In the genomic region with DNA sequence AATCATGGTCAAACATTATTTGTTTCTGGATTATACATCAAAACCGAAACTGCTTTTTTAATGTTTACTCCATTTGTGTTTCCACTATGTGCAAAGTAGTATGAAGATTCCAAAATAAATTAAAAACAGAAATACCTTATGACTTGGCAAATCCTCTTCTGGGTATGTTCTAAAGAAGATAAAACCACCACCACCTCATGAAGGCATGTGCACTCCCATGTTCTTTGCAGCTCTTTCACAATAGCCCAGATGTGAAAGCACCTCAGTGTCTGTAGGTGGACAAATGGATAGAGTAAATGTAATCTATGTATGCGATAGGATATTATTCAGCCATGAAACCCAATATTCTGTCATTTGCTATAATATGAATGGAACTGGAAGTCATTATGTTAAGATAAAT, we compare ENCODE assay signal across 22 cellular contexts.
DNase-seq lines count a peak whose midpoint lies in the region; ATAC-seq and TF ChIP-seq lines count a peak whose summit lies in the region.
"Had no signal": no experiment of that assay in that cellular context is flagged by ENCODE, and none has a peak within 500 bp of the region (broad histone marks: within the 10 kb centered on the region; RNA-seq: fewer than 3 reads in every experiment).

No MANE protein-coding gene starts in this region.

- peak overlapping the region; percentile 70 for H3K27ac Mint-ChIP-seq in activated CD8-positive, alpha-beta T cell treated with anti-CD3 and anti-CD28 coated beads for 36 hours
- no peak overlapping the region for H3K27ac Mint-ChIP-seq in activated CD8-positive, alpha-beta T cell treated with anti-CD3 and anti-CD28 coated beads, Interleukin-2, amount 10 ng/mL, durations not matched to agents 7 days and 5 days
- H3K27ac Mint-ChIP-seq in stimulated activated naive CD8-positive, alpha-beta T cell treated with anti-CD3 and anti-CD28 coated beads, Interleukin-15, amount 100 ng/mL, for 72 hours = no peak overlapping the region
- H3K27ac Mint-ChIP-seq in activated T-helper 2 cell treated with anti-CD3 and anti-CD28 coated beads, Interferon-gamma antibody, Interleukin-2, Interleukin-4, amounts not matched to agents 10 μg/mL and 5 μg/mL and 100 μg/mL, durations not matched to agents 14 hours and 24 hours and 36 hours = peak overlapping the region; percentile 18
- H3K27ac Mint-ChIP-seq: CD4-positive, alpha-beta T cell; HFFc6 had no signal

- TF ChIP-seq CTCF in activated CD8-positive, alpha-beta T cell treated with anti-CD3 and anti-CD28 coated beads for 36 hours (IDR thresholded peaks at IDR 0.05) = no peak

- CTCF ChIA-PET in activated CD8-positive, alpha-beta T cell treated with anti-CD3 and anti-CD28 coated beads for 36 hours (lab: Charles Lee) = interaction anchor here (1.2 to 3.5 kb wide), 2 partner anchors 8 to 347 kb away, joined by 5 to 14 read pairs; no protein-coding TSS in a partner anchor
- CTCF ChIA-PET in activated CD8-positive, alpha-beta T cell treated with anti-CD3 and anti-CD28 coated beads, Interleukin-2, amount 10 ng/mL, durations not matched to agents 7 days and 5 days (lab: Charles Lee) = no interaction called here

- peaks cover 13% of the 10 kb centered on the region for H3K27me3 Mint-ChIP-seq in activated CD8-positive, alpha-beta T cell treated with anti-CD3 and anti-CD28 coated beads for 36 hours
- H3K27me3 Mint-ChIP-seq in activated CD8-positive, alpha-beta T cell treated with anti-CD3 and anti-CD28 coated beads, Interleukin-2, amount 10 ng/mL, durations not matched to agents 7 days and 5 days (ENCODE audit: low read depth) = peaks cover 37% of the 10 kb centered on the region
- peaks cover 43% of the 10 kb centered on the region for H3K27me3 Mint-ChIP-seq in stimulated activated naive CD8-positive, alpha-beta T cell treated with anti-CD3 and anti-CD28 coated beads, Interleukin-15, amount 100 ng/mL, for 72 hours
- peaks cover 21% of the 10 kb centered on the region for H3K27me3 Mint-ChIP-seq in activated T-helper 2 cell treated with anti-CD3 and anti-CD28 coated beads, Interferon-gamma antibody, Interleukin-2, Interleukin-4, amounts not matched to agents 10 μg/mL and 5 μg/mL and 100 μg/mL, durations not matched to agents 14 hours and 24 hours and 36 hours (ENCODE audit: low read depth)

- no peaks in the 10 kb centered on the region for H3K9me3 Mint-ChIP-seq in activated CD8-positive, alpha-beta T cell treated with anti-CD3 and anti-CD28 coated beads for 36 hours
- H3K9me3 Mint-ChIP-seq in activated CD8-positive, alpha-beta T cell treated with anti-CD3 and anti-CD28 coated beads, Interleukin-2, amount 10 ng/mL, durations not matched to agents 7 days and 5 days (ENCODE audit: insufficient read depth) = no peaks in the 10 kb centered on the region
- no peaks in the 10 kb centered on the region for H3K9me3 Mint-ChIP-seq in stimulated activated naive CD8-positive, alpha-beta T cell treated with anti-CD3 and anti-CD28 coated beads, Interleukin-15, amount 100 ng/mL, for 72 hours
- no peaks in the 10 kb centered on the region for H3K9me3 Mint-ChIP-seq in activated T-helper 2 cell treated with anti-CD3 and anti-CD28 coated beads, Interferon-gamma antibody, Interleukin-2, Interleukin-4, amounts not matched to agents 10 μg/mL and 5 μg/mL and 100 μg/mL, durations not matched to agents 14 hours and 24 hours and 36 hours
- H3K9me3 Mint-ChIP-seq: CD4-positive, alpha-beta T cell had no signal

- peaks cover 21% of the 10 kb centered on the region for H3K4me1 Mint-ChIP-seq in activated CD8-positive, alpha-beta T cell treated with anti-CD3 and anti-CD28 coated beads for 36 hours (ENCODE audit: low read depth)
- peaks cover 10% of the 10 kb centered on the region for H3K4me1 Mint-ChIP-seq in activated CD8-positive, alpha-beta T cell treated with anti-CD3 and anti-CD28 coated beads, Interleukin-2, amount 10 ng/mL, durations not matched to agents 7 days and 5 days (ENCODE audit: low read depth)
- H3K4me1 Mint-ChIP-seq in stimulated activated naive CD8-positive, alpha-beta T cell treated with anti-CD3 and anti-CD28 coated beads, Interleukin-15, amount 100 ng/mL, for 72 hours = peaks cover 23% of the 10 kb centered on the region
- peaks cover 17% of the 10 kb centered on the region for H3K4me1 Mint-ChIP-seq in activated T-helper 2 cell treated with anti-CD3 and anti-CD28 coated beads, Interferon-gamma antibody, Interleukin-2, Interleukin-4, amounts not matched to agents 10 μg/mL and 5 μg/mL and 100 μg/mL, durations not matched to agents 14 hours and 24 hours and 36 hours (ENCODE audit: low read depth)

- intact Hi-C loops in activated CD8-positive, alpha-beta T cell treated with anti-CD3 and anti-CD28 coated beads for 36 hours (cut with micrococcal nuclease) = no loop called here
- intact Hi-C loops in activated T-helper 2 cell treated with anti-CD3 and anti-CD28 coated beads, Interferon-gamma antibody, Interleukin-2, Interleukin-4, amounts not matched to agents 10 μg/mL and 5 μg/mL and 100 μg/mL, durations not matched to agents 14 hours and 24 hours and 36 hours (cut with micrococcal nuclease) = no loop called here

- DNase-seq in activated CD8-positive, alpha-beta T cell treated with anti-CD3 and anti-CD28 coated beads for 36 hours = no peak
- no peak for DNase-seq in activated CD8-positive, alpha-beta T cell treated with anti-CD3 and anti-CD28 coated beads, Interleukin-2, amount 10 ng/mL, durations not matched to agents 7 days and 5 days
- DNase-seq in stimulated activated naive CD8-positive, alpha-beta T cell treated with anti-CD3 and anti-CD28 coated beads, Interleukin-15, amount 100 ng/mL, for 72 hours = no peak
- no peak for DNase-seq in stimulated activated naive CD8-positive, alpha-beta T cell treated with anti-CD3 and anti-CD28 coated beads, Interleukin-15, Interleukin-2, amounts not matched to agents 100 U/mL and 50 U/mL, for 24 hours
- no peak for DNase-seq in activated T-helper 2 cell treated with anti-CD3 and anti-CD28 coated beads, Interferon-gamma antibody, Interleukin-2, Interleukin-4, amounts not matched to agents 10 μg/mL and 5 μg/mL and 100 μg/mL, durations not matched to agents 14 hours and 24 hours and 36 hours (ENCODE audit: low spot score)
- no peak for DNase-seq in cortex of kidney (lab: John Stamatoyannopoulos, UW)
- DNase-seq in activated CD8-positive, alpha-beta memory T cell treated with anti-CD3 and anti-CD28 coated beads, Interleukin-2, amount 50 U/mL, for 48 hours = no peak
- DNase-seq in activated CD8-positive, alpha-beta memory T cell treated with anti-CD3 and anti-CD28 coated beads for 24 hours = no peak
- DNase-seq: BE2C; CD4-positive, alpha-beta T cell; DMS153; GDM1; H7; HFFc6; MG63; NCI-H1092; NCI-H1436 treated with DMSO at 0.1 percent for 48 hours; NCI-H2029; NCI-H345; NCI-H524 treated with DMSO at 0.1 percent for 48 hours; PC-3; RPMI8226 had no signal

- H3K36me3 Mint-ChIP-seq in activated CD8-positive, alpha-beta T cell treated with anti-CD3 and anti-CD28 coated beads for 36 hours (ENCODE audit: low read depth) = no peaks in the 10 kb centered on the region
- no peaks in the 10 kb centered on the region for H3K36me3 Mint-ChIP-seq in activated CD8-positive, alpha-beta T cell treated with anti-CD3 and anti-CD28 coated beads, Interleukin-2, amount 10 ng/mL, durations not matched to agents 7 days and 5 days (ENCODE audit: low read depth)
- no peaks in the 10 kb centered on the region for H3K36me3 Mint-ChIP-seq in activated T-helper 2 cell treated with anti-CD3 and anti-CD28 coated beads, Interferon-gamma antibody, Interleukin-2, Interleukin-4, amounts not matched to agents 10 μg/mL and 5 μg/mL and 100 μg/mL, durations not matched to agents 14 hours and 24 hours and 36 hours (ENCODE audit: low read depth)

- POLR2A ChIA-PET in activated CD8-positive, alpha-beta T cell treated with anti-CD3 and anti-CD28 coated beads for 36 hours (lab: Charles Lee) = no interaction called here
- POLR2A ChIA-PET in activated CD8-positive, alpha-beta T cell treated with anti-CD3 and anti-CD28 coated beads, Interleukin-2, amount 10 ng/mL, durations not matched to agents 7 days and 5 days (lab: Charles Lee) = no interaction called here

- ATAC-seq in activated CD8-positive, alpha-beta T cell treated with anti-CD3 and anti-CD28 coated beads for 36 hours = peak; percentile 32
- no peak for ATAC-seq in activated CD8-positive, alpha-beta T cell treated with anti-CD3 and anti-CD28 coated beads, Interleukin-2, amount 10 ng/mL, durations not matched to agents 7 days and 5 days
- ATAC-seq in stimulated activated naive CD8-positive, alpha-beta T cell treated with anti-CD3 and anti-CD28 coated beads, Interleukin-15, amount 100 ng/mL, for 72 hours = peak; percentile 64
- ATAC-seq in stimulated activated naive CD8-positive, alpha-beta T cell treated with anti-CD3 and anti-CD28 coated beads, Interleukin-15, Interleukin-2, amounts not matched to agents 100 U/mL and 50 U/mL, for 24 hours = no peak
- ATAC-seq: PC-3 had no signal

- no peak overlapping the region for H3K4me3 Mint-ChIP-seq in activated CD8-positive, alpha-beta T cell treated with anti-CD3 and anti-CD28 coated beads for 36 hours
- H3K4me3 Mint-ChIP-seq in activated CD8-positive, alpha-beta T cell treated with anti-CD3 and anti-CD28 coated beads, Interleukin-2, amount 10 ng/mL, durations not matched to agents 7 days and 5 days = no peak overlapping the region
- H3K4me3 Mint-ChIP-seq in stimulated activated naive CD8-positive, alpha-beta T cell treated with anti-CD3 and anti-CD28 coated beads, Interleukin-15, amount 100 ng/mL, for 72 hours = no peak overlapping the region
- no peak overlapping the region for H3K4me3 Mint-ChIP-seq in activated T-helper 2 cell treated with anti-CD3 and anti-CD28 coated beads, Interferon-gamma antibody, Interleukin-2, Interleukin-4, amounts not matched to agents 10 μg/mL and 5 μg/mL and 100 μg/mL, durations not matched to agents 14 hours and 24 hours and 36 hours (ENCODE audit: low read depth)
- H3K4me3 Mint-ChIP-seq: CD4-positive, alpha-beta T cell; HFFc6 had no signal

Comparison
In these comparisons a context has a peak if more than half of its experiments do, and no peak if none do; other contexts are left out.
1. ATAC-seq: peak in activated CD8-positive, alpha-beta T cell treated with anti-CD3 and anti-CD28 coated beads for 36 hours (single experiment) and stimulated activated naive CD8-positive, alpha-beta T cell treated with anti-CD3 and anti-CD28 coated beads, Interleukin-15, amount 100 ng/mL, for 72 hours (single experiment); none in activated CD8-positive, alpha-beta T cell treated with anti-CD3 and anti-CD28 coated beads, Interleukin-2, amount 10 ng/mL, durations not matched to agents 7 days and 5 days (single experiment) and stimulated activated naive CD8-positive, alpha-beta T cell treated with anti-CD3 and anti-CD28 coated beads, Interleukin-15, Interleukin-2, amounts not matched to agents 100 U/mL and 50 U/mL, for 24 hours (single experiment).
2. H3K27ac Mint-ChIP-seq: peak in activated CD8-positive, alpha-beta T cell treated with anti-CD3 and anti-CD28 coated beads for 36 hours (single experiment) and activated T-helper 2 cell treated with anti-CD3 and anti-CD28 coated beads, Interferon-gamma antibody, Interleukin-2, Interleukin-4, amounts not matched to agents 10 μg/mL and 5 μg/mL and 100 μg/mL, durations not matched to agents 14 hours and 24 hours and 36 hours (single experiment); none in activated CD8-positive, alpha-beta T cell treated with anti-CD3 and anti-CD28 coated beads, Interleukin-2, amount 10 ng/mL, durations not matched to agents 7 days and 5 days (single experiment) and stimulated activated naive CD8-positive, alpha-beta T cell treated with anti-CD3 and anti-CD28 coated beads, Interleukin-15, amount 100 ng/mL, for 72 hours (0 of 2).